Comparison of ENCODE assay signal across 8 cellular contexts in the genomic region with DNA sequence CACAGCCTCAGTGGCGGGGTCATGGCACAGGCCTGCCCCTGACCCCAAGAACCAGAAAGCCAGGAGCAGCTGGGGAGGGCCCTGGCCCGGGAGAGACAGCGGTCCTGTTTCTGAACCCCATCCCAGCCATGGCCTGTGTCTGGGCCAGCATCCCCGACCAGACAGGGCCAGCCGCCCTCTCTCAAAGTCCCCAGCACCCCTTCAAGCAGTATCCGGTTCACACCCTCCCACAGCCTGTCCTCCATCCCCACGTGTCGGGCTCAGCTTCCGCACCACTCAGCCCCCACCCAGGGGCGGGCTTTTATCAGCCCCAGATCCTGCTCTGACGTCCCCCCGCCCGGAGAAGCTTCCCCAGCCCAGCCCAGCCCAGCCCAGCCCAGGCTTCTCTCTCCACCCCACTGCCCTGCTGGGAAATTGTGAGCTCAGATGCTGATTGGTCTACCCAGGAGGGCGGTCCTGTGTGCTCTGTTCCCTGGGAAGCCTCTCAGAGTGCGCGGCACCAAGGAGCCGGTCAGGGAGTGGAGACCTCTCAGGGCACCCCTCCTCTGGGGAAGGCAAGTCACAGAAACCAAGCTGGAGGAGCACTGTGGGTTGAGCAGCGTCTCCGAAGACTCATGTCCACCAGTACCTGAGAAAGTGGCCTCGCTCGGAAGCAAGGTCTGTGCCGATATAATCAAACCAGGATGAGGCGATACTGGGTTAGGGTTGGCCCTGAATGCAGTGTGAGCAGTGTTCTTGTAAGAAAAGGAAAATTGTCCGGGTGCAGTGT. TPM values are rescaled to one million over a fixed set of nuclear protein-coding genes. Genes with fewer than 3 reads are reported as not detected.
A peak's percentile ranks its signal among the peaks of the same experiment; 100 is the strongest.
DNase-seq lines count a peak whose midpoint lies in the region; ATAC-seq and TF ChIP-seq lines count a peak whose summit lies in the region.

No MANE protein-coding gene starts in this region.

- DNase-seq in LHCN-M2 (ENCODE audit: low read depth) (peak; percentile 88), activated B cell treated with CpG ODN at 0.5 μM for 24 hours (peak; percentile 43), mammary epithelial cell (peak; percentile 85), iPS-NIHi7 (ENCODE audit: extremely low spot score) (peak; percentile 82), smooth muscle cell (lab: John Stamatoyannopoulos, UW; ENCODE audit: unreplicated experiment) (peak; percentile 59), cerebellum (ENCODE audit: low spot score) (no peak)

- H3K79me2 ChIP-seq in mammary epithelial cell (ENCODE audit: insufficient read depth, low read length) (no peaks in the 10 kb centered on the region), smooth muscle cell (ENCODE audit: low read depth) (peaks cover 14% of the 10 kb centered on the region)

- in situ Hi-C loops in mammary epithelial cell (cut with MboI; ENCODE audit: low sequenced_read_pairs in 2 of 2): loop anchor here (10.0 to 25.0 kb wide), 3 partner anchors 338 to 1238 kb away; partner anchors contain the start of genes HES5 (in 1 of the 2) and PANK4 (in 1 of the 2)

- H3K9me3 Mint-ChIP-seq in activated B cell treated with CpG ODN at 0.5 μM for 24 hours: no peaks in the 10 kb centered on the region

- H3K4me2 ChIP-seq in mammary epithelial cell (ENCODE audit: insufficient read depth, low read depth, low read length): peak overlapping the region; percentile 71
- H3K4me2 ChIP-seq in smooth muscle cell: peak overlapping the region; percentile 92

- dilution Hi-C loops in mammary epithelial cell (cut with HindIII; ENCODE audit: low sequenced_read_pairs): loop anchor here (5.0 to 10.0 kb wide), 4 partner anchors 73 to 386 kb away; partner anchors contain the start of gene PRXL2B

- H2AFZ ChIP-seq in mammary epithelial cell (ENCODE audit: low read depth, low read length) (peak overlapping the region; percentile 87), smooth muscle cell (ENCODE audit: low read depth) (peak overlapping the region; percentile 90)

- 33% methylated on average over 12 of the region's 24 CpGs for WGBS in mammary epithelial cell (ENCODE audit: low coverage, missing lambda C conversion rate)
- 28% methylated on average over 21 of the region's 24 CpGs for WGBS in smooth muscle cell (ENCODE audit: low lambda C conversion rate)

- peaks cover 39% of the 10 kb centered on the region for H3K4me1 Mint-ChIP-seq in activated B cell treated with CpG ODN at 0.5 μM for 24 hours

- POLR2A ChIA-PET in activated B cell treated with CpG ODN at 0.5 μM for 24 hours (lab: Charles Lee): interaction anchor here (0.7 to 2.1 kb wide), 17 partner anchors 10 to 349 kb away, joined by 3 to 24 read pairs (median 7); partner anchors contain the start of genes MORN1, PANK4, PEX10 and RER1

- H4K20me1 ChIP-seq in mammary epithelial cell (ENCODE audit: insufficient read depth, low read length): no peaks in the 10 kb centered on the region
- H4K20me1 ChIP-seq in smooth muscle cell (ENCODE audit: low read depth): no peaks in the 10 kb centered on the region

- intact Hi-C loops in activated B cell treated with CpG ODN at 0.5 μM for 24 hours (cut with micrococcal nuclease): loop anchor here (10.0 kb wide), 1 partner anchor 446 kb away; no protein-coding TSS in a partner anchor
- intact Hi-C loops in mammary epithelial cell (cut with micrococcal nuclease): loop anchor here (1.0 to 5.0 kb wide), 2 partner anchors 118 to 182 kb away; no protein-coding TSS in a partner anchor

- H3K36me3 Mint-ChIP-seq in activated B cell treated with CpG ODN at 0.5 μM for 24 hours (ENCODE audit: low read depth): peaks cover 2% of the 10 kb centered on the region

- peaks cover 6% of the 10 kb centered on the region for H3K4me1 ChIP-seq in mammary epithelial cell (ENCODE audit: insufficient read depth, low read length)
- peaks cover 8% of the 10 kb centered on the region for H3K4me1 ChIP-seq in smooth muscle cell (ENCODE audit: low read depth)

- BruUV-seq in mammary epithelial cell (replicated peaks; lab: Mats Ljungman, UMichigan): no TSS peak

- ATAC-seq in GM18511 (IDR thresholded peaks at IDR 0.05; ENCODE audit: unreplicated experiment) (peak; percentile 41), activated B cell treated with CpG ODN at 0.5 μM for 24 hours (ENCODE audit: low read depth) (peak; percentile 45), GM21529 (IDR thresholded peaks at IDR 0.05; ENCODE audit: unreplicated experiment) (no peak)

- no peaks in the 10 kb centered on the region for H3K27me3 Mint-ChIP-seq in activated B cell treated with CpG ODN at 0.5 μM for 24 hours

- peak overlapping the region; percentile 80 for H3K4me3 Mint-ChIP-seq in activated B cell treated with CpG ODN at 0.5 μM for 24 hours

- no peaks in the 10 kb centered on the region for H3K27me3 ChIP-seq in mammary epithelial cell (ENCODE audit: insufficient read depth, low read length)
- no peaks in the 10 kb centered on the region for H3K27me3 ChIP-seq in smooth muscle cell (ENCODE audit: low read depth)

- no peaks in the 10 kb centered on the region for H3F3A ChIP-seq in smooth muscle cell (ENCODE audit: low read depth)

- peak overlapping the region; percentile 30 to 53 (median 44) for H3K4me3 ChIP-seq in mammary epithelial cell (replicated peaks in 1 of 3; ENCODE audit: insufficient read depth in 1 of 3, low read depth in 2 of 3, low read length in 3 of 3)
- H3K4me3 ChIP-seq in smooth muscle cell: peak overlapping the region; percentile 56

- H3K27ac ChIP-seq in mammary epithelial cell (ENCODE audit: insufficient read depth, low read depth, low read length): no peak overlapping the region
- peak overlapping the region; percentile 5 for H3K27ac ChIP-seq in smooth muscle cell (ENCODE audit: low read depth)

- TF ChIP-seq CTCF in activated B cell treated with CpG ODN at 0.5 μM for 24 hours (IDR thresholded peaks at IDR 0.05) (no peak), mammary epithelial cell (conservative IDR thresholded peaks at IDR 0.05 in 1 of 2, IDR thresholded peaks at IDR 0.05 in 1 of 2; ENCODE audit: extremely low read depth in 1 of 2, insufficient read depth in 1 of 2, low read depth in 1 of 2, low read length in 2 of 2) (no peak), smooth muscle cell (IDR thresholded peaks at IDR 0.05; ENCODE audit: borderline replicate concordance, insufficient read depth, poor library complexity, severe bottlenecking) (no peak)

- peak overlapping the region; percentile 83 for H3K27ac Mint-ChIP-seq in activated B cell treated with CpG ODN at 0.5 μM for 24 hours

- CTCF ChIA-PET in activated B cell treated with CpG ODN at 0.5 μM for 24 hours (lab: Charles Lee) (interaction anchor here (0.9 to 9.5 kb wide), 2 partner anchors 183 to 190 kb away, joined by 4 to 185 read pairs; no protein-coding TSS in a partner anchor), mammary epithelial cell (lab: Charles Lee; ENCODE audit: low non-redundant PET) (interaction anchor here (0.5 to 0.9 kb wide), 3 partner anchors 116 to 183 kb away, joined by 3 to 14 read pairs (median 3); no protein-coding TSS in a partner anchor)

- H3K9me3 ChIP-seq in mammary epithelial cell (replicated peaks; ENCODE audit: insufficient read depth, low read length) (no peaks in the 10 kb centered on the region), smooth muscle cell (replicated peaks; ENCODE audit: low read depth) (no peaks in the 10 kb centered on the region)

- H3K9ac ChIP-seq in mammary epithelial cell (ENCODE audit: insufficient read depth, low read length) (no peak overlapping the region), smooth muscle cell (ENCODE audit: low read depth) (no peak overlapping the region)

- no peaks in the 10 kb centered on the region for H3K36me3 ChIP-seq in mammary epithelial cell (ENCODE audit: insufficient read depth, low read length)
- H3K36me3 ChIP-seq in smooth muscle cell (ENCODE audit: low read depth): no peaks in the 10 kb centered on the region

RNA-seq across cellular contexts. Expression of gene FAAP20, which starts 4.7 kb away (rescaled TPM):
- total RNA-seq in LHCN-M2 (2014; rRNA removed) (40.9 and 47.5 TPM in 2 replicates), activated B cell treated with CpG ODN at 0.5 μM for 24 hours (73.7 and 83.9 TPM in 2 replicates), mammary epithelial cell (10 to 100 TPM; 13.5 to 70.9 TPM), smooth muscle cell (33.1 and 39.8 TPM in 2 replicates), cerebellum (14.0 TPM)
- 70.8 TPM for polyA plus RNA-seq in LHCN-M2 (2012)
- polyA plus RNA-seq in mammary epithelial cell (11.8 TPM), smooth muscle cell (152 and 162 TPM in 2 replicates)
- 5.4 TPM for polyA minus RNA-seq in mammary epithelial cell

RNA-seq across cellular contexts. Expression of gene SKI, which starts 28.9 kb away (rescaled TPM):
- 13.9 and 16.5 TPM in 2 replicates for total RNA-seq in LHCN-M2 (2014; rRNA removed)
- 19.7 TPM for polyA plus RNA-seq in LHCN-M2 (2012)
- 37.2 and 37.6 TPM in 2 replicates for total RNA-seq in activated B cell treated with CpG ODN at 0.5 μM for 24 hours
- total RNA-seq in mammary epithelial cell: 10 to 100 TPM; 27.2 to 47.8 TPM
- polyA plus RNA-seq in mammary epithelial cell: 10.5 TPM
- 34.8 TPM for polyA minus RNA-seq in mammary epithelial cell
- 14.4 and 19.6 TPM in 2 replicates for total RNA-seq in smooth muscle cell
- 4.2 and 6.8 TPM in 2 replicates for polyA plus RNA-seq in smooth muscle cell
- total RNA-seq in cerebellum: 23.4 TPM
